6 cellular contexts compared by ENCODE assay signal in genomic region chr1:155126494-155127104, GRCh38. TPM values are rescaled to one million over a fixed set of nuclear protein-coding genes. Genes with fewer than 3 reads are reported as not detected.
DNase-seq lines count a peak whose midpoint lies in the region; ATAC-seq and TF ChIP-seq lines count a peak whose summit lies in the region.

No MANE protein-coding gene starts in this region.

- DNase-seq in M059J (ENCODE audit: low read depth) (peak; percentile 62), right atrium auricular region (ENCODE audit: low spot score) (no peak)
- DNase-seq in activated CD8-positive, alpha-beta memory T cell treated with anti-CD3 and anti-CD28 coated beads, Interleukin-2, amount 50 U/mL, for 48 hours, result peak; percentile 62
- DNase-seq in stimulated activated CD4-positive, alpha-beta T cell treated with anti-CD3 and anti-CD28 coated beads, Interleukin-4, amount 100 ng/mL, for 24 hours, result peak; percentile 47

- peak overlapping the region; percentile 91 to 94 for H3K27ac ChIP-seq in right atrium auricular region

- H3K4me3 ChIP-seq in right atrium auricular region, result peak overlapping the region; percentile 79 to 82

- ATAC-seq in GM21717 (IDR thresholded peaks at IDR 0.05; ENCODE audit: unreplicated experiment) (no peak), HG02571 (IDR thresholded peaks at IDR 0.05; ENCODE audit: unreplicated experiment) (no peak)

- no peaks in the 10 kb centered on the region for H3K27me3 ChIP-seq in right atrium auricular region

- TF ChIP-seq CTCF in right atrium auricular region (IDR thresholded peaks at IDR 0.05), result no peak

- no peaks in the 10 kb centered on the region for H3K9me3 ChIP-seq in right atrium auricular region

- peaks cover 6% of the 10 kb centered on the region for H3K36me3 ChIP-seq in right atrium auricular region

- peaks cover 0 to 64% of the 10 kb centered on the region in 2 donors for H3K4me1 ChIP-seq in right atrium auricular region

RNA-seq across cellular contexts. Expression of gene EFNA1, which starts 1.1 kb away (rescaled TPM):
- 15.1 and 17.9 TPM in 2 replicates for total RNA-seq in M059J (2014; rRNA removed; shearing (Covaris generic))
- 10 to 100 TPM; 24.8 to 41.4 TPM for total RNA-seq in right atrium auricular region

RNA-seq across cellular contexts. Expression of gene SLC50A1, which starts 9.1 kb away (rescaled TPM):
- total RNA-seq in M059J (2014; rRNA removed; shearing (Covaris generic)), result 55.7 and 62.9 TPM in 2 replicates
- total RNA-seq in right atrium auricular region, result 1 to 10 TPM; 3.7 to 10.0 TPM

RNA-seq across cellular contexts. Expression of gene DPM3, which starts 13.7 kb away (rescaled TPM):
- total RNA-seq in M059J (2014; rRNA removed; shearing (Covaris generic)), result 88.4 and 175 TPM in 2 replicates
- 10 to 100 TPM; 46.5 to 47.8 TPM for total RNA-seq in right atrium auricular region

RNA-seq across cellular contexts. Expression of gene KRTCAP2, which starts 46.5 kb away (rescaled TPM):
- 209 and 323 TPM in 2 replicates for total RNA-seq in M059J (2014; rRNA removed; shearing (Covaris generic))
- 100 to 1,000 TPM; 124 to 147 TPM for total RNA-seq in right atrium auricular region

RNA-seq across cellular contexts. Expression of gene TRIM46, which starts 47.0 kb away (rescaled TPM):
- total RNA-seq in M059J (2014; rRNA removed; shearing (Covaris generic)), result 1.1 and 3.1 TPM in 2 replicates
- total RNA-seq in right atrium auricular region, result under 1 TPM in 1 of 2 donors, not detected in 1; 0.20 TPM
